Comparison of ENCODE assay signal across 24 cellular contexts in genomic region chr6:46329568-46329967, GRCh38.
DNase-seq lines count a peak whose midpoint lies in the region; ATAC-seq and TF ChIP-seq lines count a peak whose summit lies in the region.
"Had no signal": no experiment of that assay in that cellular context is flagged by ENCODE, and none has a peak within 500 bp of the region (broad histone marks: within the 10 kb centered on the region; RNA-seq: fewer than 3 reads in every experiment).

No MANE protein-coding gene starts in this region.

- in situ Hi-C loops in GM23248 (cut with MboI) = no loop called here

- H3K27me3 ChIP-seq in GM23248 (replicated peaks; ENCODE audit: insufficient read depth) = no peaks in the 10 kb centered on the region
- no peaks in the 10 kb centered on the region for H3K27me3 ChIP-seq in psoas muscle (ENCODE audit: insufficient read depth in 3 of 3, low read length in 2 of 3)
- H3K27me3 ChIP-seq: adrenal gland, neutrophil, right lobe of liver, tibial artery had no signal

- H2AFZ ChIP-seq in GM23248 = no peak overlapping the region

- WGBS in GM23248 (ENCODE audit: low coverage in 1 of 2, low lambda C conversion rate in 2 of 2, missing lambda C conversion rate in 2 of 2), 2 experiments = 31 to 41% methylated on average over 2 of the region's 2 CpGs
- 12 to 24% (median 21%) methylated on average over 2 of the region's 2 CpGs for WGBS in psoas muscle, 3 donors

- TF ChIP-seq CTCF in fibroblast of pulmonary artery (IDR thresholded peaks at IDR 0.05; ENCODE audit: low read length, missing control alignments) (no peak), psoas muscle (IDR thresholded peaks at IDR 0.05) (no peak)

- H3F3A ChIP-seq in GM23248 (ENCODE audit: insufficient read depth) = peaks cover 12% of the 10 kb centered on the region; the same call in 1 of the 2 replicates

- no peak overlapping the region for H3K4me2 ChIP-seq in GM23248 (ENCODE audit: unreplicated experiment)

- H4K20me1 ChIP-seq in GM23248 (ENCODE audit: insufficient read depth) = no peaks in the 10 kb centered on the region

- H3K4me3 ChIP-seq in GM23248 (no peak overlapping the region), fibroblast of pulmonary artery (replicated peaks; ENCODE audit: low read depth, low read length) (no peak overlapping the region), psoas muscle (no peak overlapping the region)
- H3K4me3 ChIP-seq: adrenal gland, right lobe of liver, tibial artery had no signal

- no peaks in the 10 kb centered on the region for H3K9me2 ChIP-seq in GM23248 (ENCODE audit: insufficient read depth)

- no peaks in the 10 kb centered on the region for H3K9me3 ChIP-seq in GM23248 (ENCODE audit: low read depth)
- no peaks in the 10 kb centered on the region for H3K9me3 ChIP-seq in psoas muscle
- H3K9me3 ChIP-seq: adrenal gland, neutrophil, right lobe of liver, tibial artery had no signal

- DNase-seq in GM23248 = peak; percentile 47
- peak; percentile 85 for DNase-seq in NCI-H69 (lab: John Stamatoyannopoulos, UW)
- peak; percentile 23 for DNase-seq in fibroblast of pulmonary artery (ENCODE audit: low read depth)
- DNase-seq in psoas muscle = no peak
- no peak for DNase-seq in HUDEP-2 (lab: John Stamatoyannopoulos, UW; ENCODE audit: unreplicated experiment in 76 of 76)
- DNase-seq in mucosa of gallbladder (ENCODE audit: low spot score) = no peak
- DNase-seq in stimulated activated naive CD4-positive, alpha-beta T cell treated with Interleukin-2 at 50 U/mL for 16 hours (lab: John Stamatoyannopoulos, UW) = no peak
- DNase-seq: activated CD4-positive, alpha-beta T cell treated with anti-CD3 and anti-CD28 coated beads, Interleukin-2, amount 10 ng/mL, durations not matched to agents 24 days and 14 days; AML-193; effector memory CD8-positive, alpha-beta T cell; hypothalamus; KBM-7; kidney; midbrain; NCI-H1048; NCI-H2107; OCI-M1; right lobe of liver; T-helper 1 cell; tibial artery had no signal

- H3K4me1 ChIP-seq in GM23248 (ENCODE audit: insufficient read depth) = peaks cover 29% of the 10 kb centered on the region
- H3K4me1 ChIP-seq in psoas muscle = peaks cover 12% of the 10 kb centered on the region
- H3K4me1 ChIP-seq: right lobe of liver had no signal

- no peaks in the 10 kb centered on the region for H3K79me2 ChIP-seq in GM23248 (ENCODE audit: insufficient read depth)

- ATAC-seq in psoas muscle = peak in 3 of 4 donors; percentile 31 to 56 (median 53)
- no peak for ATAC-seq in HG03442 (IDR thresholded peaks at IDR 0.05; ENCODE audit: unreplicated experiment)
- ATAC-seq: effector memory CD8-positive, alpha-beta T cell; stimulated activated memory B cell treated with anti-CD40 and anti-IgM and Interleukin-4, amounts not matched to agents 10 μg/mL and 1 μg/mL and 100 μg/mL, for 72 hours had no signal

- H3K27ac ChIP-seq in GM23248 = no peak overlapping the region
- no peak overlapping the region for H3K27ac ChIP-seq in psoas muscle
- H3K27ac ChIP-seq: adrenal gland, neutrophil, right lobe of liver, tibial artery had no signal

- H3K9ac ChIP-seq in GM23248 = no peak overlapping the region

- intact Hi-C loops in psoas muscle (cut with DNase I) = no loop called here

- no peaks in the 10 kb centered on the region for H3K36me3 ChIP-seq in GM23248 (ENCODE audit: low read depth)
- no peaks in the 10 kb centered on the region for H3K36me3 ChIP-seq in psoas muscle (ENCODE audit: insufficient read depth in 1 of 2, low read depth in 1 of 2)
- H3K36me3 ChIP-seq: adrenal gland, neutrophil, right lobe of liver, tibial artery had no signal

Comparison
In these comparisons a context has a peak if more than half of its experiments do, and no peak if none do; other contexts are left out.
1. DNase-seq: peak in GM23248 (single experiment), NCI-H69 (single experiment) and fibroblast of pulmonary artery (single experiment); none in psoas muscle (0 of 2), HUDEP-2 (0 of 76), mucosa of gallbladder (single experiment) and stimulated activated naive CD4-positive, alpha-beta T cell treated with Interleukin-2 at 50 U/mL for 16 hours (single experiment).